12 cellular contexts compared by ENCODE assay signal in genomic region chr4:112127736-112128322, GRCh38. TPM values are rescaled to one million over a fixed set of nuclear protein-coding genes. Genes with fewer than 3 reads are reported as not detected.
DNase-seq lines count a peak whose midpoint lies in the region; ATAC-seq, FAIRE-seq and TF ChIP-seq lines count a peak whose summit lies in the region.
"Had no signal": no experiment of that assay in that cellular context is flagged by ENCODE, and none has a peak within 500 bp of the region (broad histone marks: within the 10 kb centered on the region; RNA-seq: fewer than 3 reads in every experiment).

No MANE protein-coding gene starts in this region.

- H3K9me3 ChIP-seq in left ventricle myocardium inferior (replicated peaks) (no peaks in the 10 kb centered on the region), PC-9 (ENCODE audit: insufficient read depth, low read depth) (no peaks in the 10 kb centered on the region)
- H3K9me3 ChIP-seq: esophagus muscularis mucosa had no signal

- H3F3A ChIP-seq in PC-9 (ENCODE audit: insufficient read depth, low read depth): peaks cover 5% of the 10 kb centered on the region

- H3K4me2 ChIP-seq in PC-9: no peak overlapping the region

- H3K4me3 ChIP-seq in left ventricle myocardium inferior (peak overlapping the region; percentile 19), PC-9 (no peak overlapping the region)
- H3K4me3 ChIP-seq: esophagus muscularis mucosa had no signal

- TF ChIP-seq CTCF in left ventricle myocardium inferior (IDR thresholded peaks at IDR 0.05; ENCODE audit: borderline replicate concordance) (no peak), PC-9 (conservative IDR thresholded peaks at IDR 0.05) (no peak)

- peaks cover 31% of the 10 kb centered on the region for H3K4me1 ChIP-seq in left ventricle myocardium inferior
- H3K4me1 ChIP-seq in PC-9 (replicated peaks; ENCODE audit: insufficient read depth): peaks cover 22% of the 10 kb centered on the region

- no peaks in the 10 kb centered on the region for H3K9me2 ChIP-seq in PC-9 (ENCODE audit: insufficient read depth)

- H2AFZ ChIP-seq in PC-9: 0 out of 2 replicates have a peak overlapping the region, but pooled peaks have one; percentile 19

- no peaks in the 10 kb centered on the region for H3K27me3 ChIP-seq in left ventricle myocardium inferior (ENCODE audit: low read depth)
- H3K27me3 ChIP-seq in PC-9 (ENCODE audit: insufficient read depth, low read depth): no peaks in the 10 kb centered on the region
- H3K27me3 ChIP-seq: esophagus muscularis mucosa had no signal

- no peaks in the 10 kb centered on the region for H4K20me1 ChIP-seq in PC-9 (ENCODE audit: insufficient read depth)

- no peaks in the 10 kb centered on the region for H3K36me3 ChIP-seq in left ventricle myocardium inferior
- H3K36me3 ChIP-seq in PC-9 (ENCODE audit: low read depth): no peaks in the 10 kb centered on the region
- H3K36me3 ChIP-seq: esophagus muscularis mucosa had no signal

- no TSS peak for BruUV-seq in PC-9 (replicated peaks; lab: Mats Ljungman, UMichigan)

- POLR2A ChIA-PET in PC-9 (lab: Charles Lee; ENCODE audit: unreplicated experiment): no interaction called here

- in situ Hi-C loops in G401 (cut with HindIII; ENCODE audit: low sequenced_read_pairs): no loop called here

- CTCF ChIA-PET in PC-9 (lab: Charles Lee): no interaction called here

- FAIRE-seq in urothelium cell line (lab: Jason Lieb, UNC): peak; percentile 70

- DNase-seq in left ventricle myocardium inferior: no peak
- DNase-seq in Right ventricle myocardium inferior (ENCODE audit: missing footprints): no peak
- DNase-seq in PC-9: no peak
- no peak for DNase-seq in urothelium cell line (ENCODE audit: low spot score)
- no peak for DNase-seq in G401 (ENCODE audit: low spot score)
- no peak for DNase-seq in NCI-H1105 treated with DMSO at 0.1 percent for 48 hours (lab: John Stamatoyannopoulos, UW)
- DNase-seq in stimulated activated CD4-positive, alpha-beta T cell treated with anti-CD3 and anti-CD28 coated beads, Interleukin-2, amount 100 ng/mL, for 24 hours: no peak
- DNase-seq: C1 segment of cervical spinal cord, immature natural killer cell, NCI-H2107 had no signal

- ATAC-seq in Right ventricle myocardium inferior: no peak
- ATAC-seq in esophagus mucosa: peak; percentile 44

- H3K27ac ChIP-seq in left ventricle myocardium inferior (replicated peaks) (peak overlapping the region; percentile 65), PC-9 (no peak overlapping the region; the same call in 1 of the 2 replicates)

- intact Hi-C loops in left ventricle myocardium inferior (cut with micrococcal nuclease): no loop called here
- intact Hi-C loops in Right ventricle myocardium inferior (cut with DNase I): no loop called here
- intact Hi-C loops in PC-9 (cut with micrococcal nuclease; ENCODE audit: unreplicated experiment): no loop called here

- no peaks in the 10 kb centered on the region for H3K79me2 ChIP-seq in PC-9 (ENCODE audit: low read depth)

RNA-seq across cellular contexts. Expression of gene FAM241A, which starts 17.4 kb away (rescaled TPM):
- total RNA-seq in left ventricle myocardium inferior: 7.6 TPM
- total RNA-seq in Right ventricle myocardium inferior: 8.8 TPM
- total RNA-seq in PC-9 (2021): 0.78 and 1.4 TPM in 2 replicates
- 2.7 TPM for total RNA-seq in esophagus mucosa
- total RNA-seq in G401 (2014; rRNA removed; shearing (Covaris generic)): 0.12 and 0.37 TPM in 2 replicates
